Comparison of ENCODE assay signal across 8 cellular contexts in genomic region chr1:93448292-93448982, GRCh38. TPM values are rescaled to one million over a fixed set of nuclear protein-coding genes. Genes with fewer than 3 reads are reported as not detected.
DNase-seq lines count a peak whose midpoint lies in the region; ATAC-seq and TF ChIP-seq lines count a peak whose summit lies in the region.

No MANE protein-coding gene starts in this region.

- no peaks in the 10 kb centered on the region for H3K9me3 ChIP-seq in BLaER1 treated with 17β-estradiol and CSF1 and Interleukin-3, amounts not matched to agents 10 nM and 100 nM (replicated peaks in 1 of 11)
- H3K9me3 ChIP-seq in GM23248 (ENCODE audit: low read depth): no peaks in the 10 kb centered on the region
- no peaks in the 10 kb centered on the region for H3K9me3 ChIP-seq in smooth muscle cell (replicated peaks; ENCODE audit: low read depth)

- peak overlapping the region; percentile 84 to 97 (median 92) for H3K9ac ChIP-seq in BLaER1 treated with 17β-estradiol and CSF1 and Interleukin-3, amounts not matched to agents 10 nM and 100 nM
- peak overlapping the region; percentile 70 for H3K9ac ChIP-seq in GM23248
- H3K9ac ChIP-seq in smooth muscle cell (ENCODE audit: low read depth): peak overlapping the region; percentile 87

- peak overlapping the region; percentile 91 for H2AFZ ChIP-seq in GM23248
- peak overlapping the region; percentile 100 for H2AFZ ChIP-seq in smooth muscle cell (ENCODE audit: low read depth)

- H3K4me3 ChIP-seq in BLaER1 treated with 17β-estradiol and CSF1 and Interleukin-3, amounts not matched to agents 10 nM and 100 nM: peak overlapping the region; percentile 87 to 100 (median 100)
- H3K4me3 ChIP-seq in GM23248: peak overlapping the region; percentile 93
- H3K4me3 ChIP-seq in smooth muscle cell: peak overlapping the region; percentile 99

- no peaks in the 10 kb centered on the region for H3K9me2 ChIP-seq in GM23248 (ENCODE audit: insufficient read depth)

- no peaks in the 10 kb centered on the region for H3K36me3 ChIP-seq in BLaER1 treated with 17β-estradiol and CSF1 and Interleukin-3, amounts not matched to agents 10 nM and 100 nM
- H3K36me3 ChIP-seq in GM23248 (ENCODE audit: low read depth): no peaks in the 10 kb centered on the region
- no peaks in the 10 kb centered on the region for H3K36me3 ChIP-seq in smooth muscle cell (ENCODE audit: low read depth)

- peak overlapping the region; percentile 70 to 91 (median 88) for H3K27ac ChIP-seq in BLaER1 treated with 17β-estradiol and CSF1 and Interleukin-3, amounts not matched to agents 10 nM and 100 nM
- no peak overlapping the region for H3K27ac ChIP-seq in GM23248
- peak overlapping the region; percentile 53 for H3K27ac ChIP-seq in smooth muscle cell (ENCODE audit: low read depth)

- peaks cover 48% of the 10 kb centered on the region for H3K79me2 ChIP-seq in GM23248 (ENCODE audit: insufficient read depth)
- H3K79me2 ChIP-seq in smooth muscle cell (ENCODE audit: low read depth): peaks cover 54% of the 10 kb centered on the region

- no TSS peak for BruUV-seq in MCF 10A (replicated peaks; lab: Mats Ljungman, UMichigan)

- POLR2A ChIA-PET in MCF 10A (lab: Yijun Ruan, JAX): interaction anchor here (0.6 to 4.9 kb wide), 37 partner anchors 9 to 789 kb away, joined by 3 to 51 read pairs (median 4); partner anchors contain the start of genes ARHGAP29, DNTTIP2 and DR1

- peaks cover 7% of the 10 kb centered on the region for H3K36me3 Mint-ChIP-seq in MCF 10A (ENCODE audit: insufficient read depth, unreplicated experiment)
- H3K36me3 Mint-ChIP-seq in immature natural killer cell: no peaks in the 10 kb centered on the region

- TF ChIP-seq CTCF in MCF 10A (IDR thresholded peaks at IDR 0.05; ENCODE audit: unreplicated experiment): no peak
- peak; percentile 20 for TF ChIP-seq CTCF in smooth muscle cell (IDR thresholded peaks at IDR 0.05; ENCODE audit: borderline replicate concordance, insufficient read depth, poor library complexity, severe bottlenecking)

- intact Hi-C loops in MCF 10A (cut with micrococcal nuclease): loop anchor here (2.0 kb wide), 1 partner anchor 70 kb away; no protein-coding TSS in a partner anchor

- H3K9me3 Mint-ChIP-seq in MCF 10A (ENCODE audit: unreplicated experiment): no peaks in the 10 kb centered on the region
- H3K9me3 Mint-ChIP-seq in immature natural killer cell: peaks cover 0 to 4% (median 0%) of the 10 kb centered on the region in 6 donors

- ATAC-seq in HG02938 (IDR thresholded peaks at IDR 0.05; ENCODE audit: unreplicated experiment): no peak

- peaks cover 17 to 33% (median 27%) of the 10 kb centered on the region in 10 experiments for H3K4me1 ChIP-seq in BLaER1 treated with 17β-estradiol and CSF1 and Interleukin-3, amounts not matched to agents 10 nM and 100 nM
- 0 out of 2 replicates have a peak, but pooled peaks cover 9% of the 10 kb centered on the region for H3K4me1 ChIP-seq in GM23248 (ENCODE audit: insufficient read depth)
- H3K4me1 ChIP-seq in smooth muscle cell (ENCODE audit: low read depth): peaks cover 29% of the 10 kb centered on the region

- in situ Hi-C loops in GM23248 (cut with MboI): loop anchor here (10.0 kb wide), 1 partner anchor 176 kb away; no protein-coding TSS in a partner anchor

- H3K27me3 ChIP-seq in BLaER1 treated with 17β-estradiol and CSF1 and Interleukin-3, amounts not matched to agents 10 nM and 100 nM: no peaks in the 10 kb centered on the region
- no peaks in the 10 kb centered on the region for H3K27me3 ChIP-seq in GM23248 (replicated peaks; ENCODE audit: insufficient read depth)
- H3K27me3 ChIP-seq in smooth muscle cell (ENCODE audit: low read depth): no peaks in the 10 kb centered on the region

- H3K4me2 ChIP-seq in BLaER1 treated with 17β-estradiol and CSF1 and Interleukin-3, amounts not matched to agents 10 nM and 100 nM: peak overlapping the region; percentile 92 to 99 (median 94)
- peak overlapping the region; percentile 93 for H3K4me2 ChIP-seq in GM23248 (ENCODE audit: unreplicated experiment)
- H3K4me2 ChIP-seq in smooth muscle cell: peak overlapping the region; percentile 96

- H3K4me3 Mint-ChIP-seq in MCF 10A (ENCODE audit: unreplicated experiment): peak overlapping the region; percentile 100
- H3K4me3 Mint-ChIP-seq in immature natural killer cell: peak overlapping the region; percentile 84 to 93 (median 88)

- peak; percentile 57 for DNase-seq in GM23248
- peak; percentile 22 for DNase-seq in NCI-H748 treated with DMSO at 0.1 percent for 48 hours (lab: John Stamatoyannopoulos, UW)
- DNase-seq in MCF 10A (ENCODE audit: unreplicated experiment): peak; percentile 42
- peak in 1 of 3 donors; percentile 3 for DNase-seq in immature natural killer cell
- DNase-seq in smooth muscle cell (lab: John Stamatoyannopoulos, UW; ENCODE audit: unreplicated experiment): no peak
- DNase-seq in hippocampal formation (lab: John Stamatoyannopoulos, UW): no peak

- 2% methylated on average over 38 to 64 of the region's 77 CpGs for WGBS in GM23248 (ENCODE audit: low coverage in 1 of 2, low lambda C conversion rate in 2 of 2, missing lambda C conversion rate in 2 of 2), 2 experiments
- under 1% methylated on average over 34 of the region's 77 CpGs for WGBS in smooth muscle cell (ENCODE audit: low lambda C conversion rate)

- H3K4me1 Mint-ChIP-seq in MCF 10A (ENCODE audit: insufficient read depth, unreplicated experiment) (peaks cover 31% of the 10 kb centered on the region), immature natural killer cell (peaks cover 14 to 26% of the 10 kb centered on the region in 2 donors)

- H3F3A ChIP-seq in GM23248 (ENCODE audit: insufficient read depth) (peaks cover 3% of the 10 kb centered on the region; the same call in 1 of the 2 replicates), smooth muscle cell (ENCODE audit: low read depth) (no peaks in the 10 kb centered on the region)

- H3K27me3 Mint-ChIP-seq in MCF 10A (ENCODE audit: insufficient read depth, unreplicated experiment) (no peaks in the 10 kb centered on the region), immature natural killer cell (ENCODE audit: low read depth in 3 of 3) (peaks cover 9 to 46% (median 31%) of the 10 kb centered on the region in 3 donors)

- CTCF ChIA-PET in MCF 10A (lab: Yijun Ruan, JAX): interaction anchor here (0.7 to 2.2 kb wide), 5 partner anchors 104 to 308 kb away, joined by 3 to 8 read pairs (median 3); no protein-coding TSS in a partner anchor

- H4K20me1 ChIP-seq in BLaER1 treated with 17β-estradiol and CSF1 and Interleukin-3, amounts not matched to agents 10 nM and 100 nM: peaks cover 12 to 46% (median 43%) of the 10 kb centered on the region in 11 experiments; a peak in 20 of 22 replicates
- H4K20me1 ChIP-seq in GM23248 (ENCODE audit: insufficient read depth): no peaks in the 10 kb centered on the region
- peaks cover 42% of the 10 kb centered on the region for H4K20me1 ChIP-seq in smooth muscle cell (ENCODE audit: low read depth)

- H3K27ac Mint-ChIP-seq in MCF 10A (ENCODE audit: low read depth, unreplicated experiment): peak overlapping the region; percentile 95
- H3K27ac Mint-ChIP-seq in immature natural killer cell: no peak overlapping the region

RNA-seq across cellular contexts. Expression of gene FNBP1L, which starts 0.5 kb away (rescaled TPM):
- 22.4 and 22.6 TPM in 2 replicates for total RNA-seq in GM23248 (2014; rRNA removed; shearing (Covaris generic))
- 16.9 and 19.1 TPM in 2 replicates for polyA plus RNA-seq in GM23248 (2016; fragmentation: Nextera tagmentation; extraction: Ambion mirVana)
- total RNA-seq in MCF 10A (2022): 30.7 and 31.8 TPM in 2 replicates
- polyA plus RNA-seq in immature natural killer cell: under 1 TPM in 2 of 3 donors, not detected in 1; 0.18 to 0.21 TPM
- total RNA-seq in smooth muscle cell: 60.4 and 77.9 TPM in 2 replicates
- polyA plus RNA-seq in smooth muscle cell: 18.7 and 32.8 TPM in 2 replicates

Comparison
In these comparisons a context has a peak if more than half of its experiments do, and no peak if none do; other contexts are left out.
1. DNase-seq: peak in GM23248 (single experiment), NCI-H748 treated with DMSO at 0.1 percent for 48 hours (single experiment) and MCF 10A (single experiment); none in smooth muscle cell (single experiment) and hippocampal formation (0 of 2).
2. Peak in every context shown above with its lines, with median percentiles within 50 percentile points of each other: H3K4me2 ChIP-seq, H3K4me3 ChIP-seq and H3K9ac ChIP-seq.